Comparison of ENCODE assay signal across 1 cellular context in genomic region chr7:128531105-128531954, GRCh38.
TF ChIP-seq lines count a peak whose summit lies in the region.
"Not testable (repeated sequence)": the region's sequence is repeated elsewhere in the genome, so short reads cannot be mapped to it uniquely, and the experiment has no call there.

No MANE protein-coding gene starts in this region.

TF ChIP-seq in K562, 482 proteins besides CTCF, POLR2A, EP300 and RAD21 (continued from another document):
- TF ChIP-seq, protein P1, sequence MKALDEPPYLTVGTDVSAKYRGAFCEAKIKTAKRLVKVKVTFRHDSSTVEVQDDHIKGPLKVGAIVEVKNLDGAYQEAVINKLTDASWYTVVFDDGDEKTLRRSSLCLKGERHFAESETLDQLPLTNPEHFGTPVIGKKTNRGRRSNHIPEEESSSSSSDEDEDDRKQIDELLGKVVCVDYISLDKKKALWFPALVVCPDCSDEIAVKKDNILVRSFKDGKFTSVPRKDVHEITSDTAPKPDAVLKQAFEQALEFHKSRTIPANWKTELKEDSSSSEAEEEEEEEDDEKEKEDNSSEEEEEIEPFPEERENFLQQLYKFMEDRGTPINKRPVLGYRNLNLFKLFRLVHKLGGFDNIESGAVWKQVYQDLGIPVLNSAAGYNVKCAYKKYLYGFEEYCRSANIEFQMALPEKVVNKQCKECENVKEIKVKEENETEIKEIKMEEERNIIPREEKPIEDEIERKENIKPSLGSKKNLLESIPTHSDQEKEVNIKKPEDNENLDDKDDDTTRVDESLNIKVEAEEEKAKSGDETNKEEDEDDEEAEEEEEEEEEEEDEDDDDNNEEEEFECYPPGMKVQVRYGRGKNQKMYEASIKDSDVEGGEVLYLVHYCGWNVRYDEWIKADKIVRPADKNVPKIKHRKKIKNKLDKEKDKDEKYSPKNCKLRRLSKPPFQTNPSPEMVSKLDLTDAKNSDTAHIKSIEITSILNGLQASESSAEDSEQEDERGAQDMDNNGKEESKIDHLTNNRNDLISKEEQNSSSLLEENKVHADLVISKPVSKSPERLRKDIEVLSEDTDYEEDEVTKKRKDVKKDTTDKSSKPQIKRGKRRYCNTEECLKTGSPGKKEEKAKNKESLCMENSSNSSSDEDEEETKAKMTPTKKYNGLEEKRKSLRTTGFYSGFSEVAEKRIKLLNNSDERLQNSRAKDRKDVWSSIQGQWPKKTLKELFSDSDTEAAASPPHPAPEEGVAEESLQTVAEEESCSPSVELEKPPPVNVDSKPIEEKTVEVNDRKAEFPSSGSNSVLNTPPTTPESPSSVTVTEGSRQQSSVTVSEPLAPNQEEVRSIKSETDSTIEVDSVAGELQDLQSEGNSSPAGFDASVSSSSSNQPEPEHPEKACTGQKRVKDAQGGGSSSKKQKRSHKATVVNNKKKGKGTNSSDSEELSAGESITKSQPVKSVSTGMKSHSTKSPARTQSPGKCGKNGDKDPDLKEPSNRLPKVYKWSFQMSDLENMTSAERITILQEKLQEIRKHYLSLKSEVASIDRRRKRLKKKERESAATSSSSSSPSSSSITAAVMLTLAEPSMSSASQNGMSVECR (CRISPR knock-in tag; IDR thresholded peaks at IDR 0.05), result peak; percentile 82
- TF ChIP-seq, protein P2, sequence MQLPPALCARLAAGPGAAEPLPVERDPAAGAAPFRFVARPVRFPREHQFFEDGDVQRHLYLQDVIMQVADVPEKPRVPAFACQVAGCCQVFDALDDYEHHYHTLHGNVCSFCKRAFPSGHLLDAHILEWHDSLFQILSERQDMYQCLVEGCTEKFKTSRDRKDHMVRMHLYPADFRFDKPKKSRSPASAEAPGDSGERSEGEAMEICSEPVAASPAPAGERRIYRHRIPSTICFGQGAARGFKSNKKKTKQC (CRISPR knock-in tag; IDR thresholded peaks at IDR 0.05), result peak; percentile 65; the same call in 1 of the 2 replicates
- TF ChIP-seq CREB1 (IDR thresholded peaks at IDR 0.05); JUN (CRISPR knock-in tag; IDR thresholded peaks at IDR 0.05; ENCODE audit: borderline replicate concordance): not testable (repeated sequence)
- TF ChIP-seq CREB1 (CRISPR knock-in tag; IDR thresholded peaks at IDR 0.05) (0 out of 2 replicates have a peak, but pooled peaks have one; percentile 47), ZBTB7A (IDR thresholded peaks at IDR 0.05; ENCODE audit: borderline replicate concordance, control insufficient read depth, low read depth, low read length) (peak; percentile 50), TBP (optimal IDR thresholded peaks at IDR 0.05; ENCODE audit: low read depth, low read length) (peak; percentile 47), NFYB (IDR thresholded peaks at IDR 0.05; ENCODE audit: extremely low read depth, insufficient read length) (peak; percentile 9), CHD2 (IDR thresholded peaks at IDR 0.05; ENCODE audit: low read depth, low read length) (peak; percentile 80), POLR2AphosphoS5 (IDR thresholded peaks at IDR 0.05; ENCODE audit: control insufficient read depth, insufficient read depth, low read depth, low read length) (0 out of 2 replicates have a peak, but pooled peaks have one; percentile 68), JUN (IDR thresholded peaks at IDR 0.05; ENCODE audit: borderline replicate concordance, low read depth, low read length) (peak; percentile 35; the same call in 1 of the 2 replicates), CHD1 (IDR thresholded peaks at IDR 0.05; ENCODE audit: low read length) (peak; percentile 90), FOXJ2 (tag; IDR thresholded peaks at IDR 0.05) (peak; percentile 85), ZNF24 (IDR thresholded peaks at IDR 0.05) (peak; percentile 40; the same call in 1 of the 2 replicates), NCOR1 (IDR thresholded peaks at IDR 0.05) (0 out of 2 replicates have a peak, but pooled peaks have one; percentile 22), YY1 (IDR thresholded peaks at IDR 0.05; ENCODE audit: borderline replicate concordance in 1 of 3, control insufficient read depth in 1 of 3, extremely low read depth in 1 of 3, insufficient read depth in 3 of 3, insufficient read length in 1 of 3, insufficient replicate concordance in 2 of 3, low read depth in 1 of 3, low read length in 2 of 3) (peak in 2 of 3 experiments; percentile 26 to 63), TEAD1 (CRISPR knock-in tag; IDR thresholded peaks at IDR 0.05) (peak in 1 of 2 experiments; percentile 52; a peak in 1 of 4 replicates), MTA3 (IDR thresholded peaks at IDR 0.05; ENCODE audit: borderline replicate concordance) (peak; percentile 39; the same call in 1 of the 2 replicates), FOSL1 (tag; conservative IDR thresholded peaks at IDR 0.05) (peak; percentile 22; the same call in 1 of the 2 replicates), TAF1 (IDR thresholded peaks at IDR 0.05; ENCODE audit: control insufficient read depth, extremely low read depth, insufficient read depth, low read length, severe bottlenecking) (peak; percentile 71), ZNF12 (CRISPR knock-in tag; IDR thresholded peaks at IDR 0.05) (0 out of 2 replicates have a peak, but pooled peaks have one; percentile 41), POLR2G (IDR thresholded peaks at IDR 0.05; ENCODE audit: low read depth, low read length) (peak; percentile 64), UBTF (IDR thresholded peaks at IDR 0.05; ENCODE audit: borderline replicate concordance in 1 of 2, low read depth in 2 of 2, low read length in 2 of 2) (peak; percentile 98 to 99), ZBTB11 (CRISPR knock-in tag; IDR thresholded peaks at IDR 0.05) (peak in 1 of 3 experiments; percentile 33; a peak in 2 of 6 replicates), SIN3B (IDR thresholded peaks at IDR 0.05; ENCODE audit: low read depth) (peak; percentile 66), GATAD2A (IDR thresholded peaks at IDR 0.05) (0 out of 2 replicates have a peak, but pooled peaks have one; percentile 58), BRD4 (IDR thresholded peaks at IDR 0.05) (peak; percentile 73; the same call in 1 of the 2 replicates), ZNF589 (CRISPR knock-in tag; IDR thresholded peaks at IDR 0.05; ENCODE audit: low read depth) (0 out of 2 replicates have a peak, but pooled peaks have one; percentile 70), SAP30 (IDR thresholded peaks at IDR 0.05; ENCODE audit: borderline replicate concordance, insufficient read depth, low read depth, low read length, poor library complexity, severe bottlenecking) (peak; percentile 30), CXXC5 (CRISPR knock-in tag; IDR thresholded peaks at IDR 0.05) (peak; percentile 42)
- TF ChIP-seq, protein P3, sequence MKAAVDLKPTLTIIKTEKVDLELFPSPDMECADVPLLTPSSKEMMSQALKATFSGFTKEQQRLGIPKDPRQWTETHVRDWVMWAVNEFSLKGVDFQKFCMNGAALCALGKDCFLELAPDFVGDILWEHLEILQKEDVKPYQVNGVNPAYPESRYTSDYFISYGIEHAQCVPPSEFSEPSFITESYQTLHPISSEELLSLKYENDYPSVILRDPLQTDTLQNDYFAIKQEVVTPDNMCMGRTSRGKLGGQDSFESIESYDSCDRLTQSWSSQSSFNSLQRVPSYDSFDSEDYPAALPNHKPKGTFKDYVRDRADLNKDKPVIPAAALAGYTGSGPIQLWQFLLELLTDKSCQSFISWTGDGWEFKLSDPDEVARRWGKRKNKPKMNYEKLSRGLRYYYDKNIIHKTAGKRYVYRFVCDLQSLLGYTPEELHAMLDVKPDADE (conservative IDR thresholded peaks at IDR 0.05; ENCODE audit: control insufficient read depth, low read depth, low read length), result peak; percentile 38; the same call in 1 of the 2 replicates
- TF ChIP-seq, protein P4, sequence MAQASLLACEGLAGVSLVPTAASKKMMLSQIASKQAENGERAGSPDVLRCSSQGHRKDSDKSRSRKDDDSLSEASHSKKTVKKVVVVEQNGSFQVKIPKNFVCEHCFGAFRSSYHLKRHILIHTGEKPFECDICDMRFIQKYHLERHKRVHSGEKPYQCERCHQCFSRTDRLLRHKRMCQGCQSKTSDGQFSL (CRISPR knock-in tag; IDR thresholded peaks at IDR 0.05), result peak; percentile 97
- TF ChIP-seq, protein P4 (tag; IDR thresholded peaks at IDR 0.05), result peak in 1 of 2 experiments; percentile 98; a peak in 2 of 4 replicates
- TF ChIP-seq, protein P5, sequence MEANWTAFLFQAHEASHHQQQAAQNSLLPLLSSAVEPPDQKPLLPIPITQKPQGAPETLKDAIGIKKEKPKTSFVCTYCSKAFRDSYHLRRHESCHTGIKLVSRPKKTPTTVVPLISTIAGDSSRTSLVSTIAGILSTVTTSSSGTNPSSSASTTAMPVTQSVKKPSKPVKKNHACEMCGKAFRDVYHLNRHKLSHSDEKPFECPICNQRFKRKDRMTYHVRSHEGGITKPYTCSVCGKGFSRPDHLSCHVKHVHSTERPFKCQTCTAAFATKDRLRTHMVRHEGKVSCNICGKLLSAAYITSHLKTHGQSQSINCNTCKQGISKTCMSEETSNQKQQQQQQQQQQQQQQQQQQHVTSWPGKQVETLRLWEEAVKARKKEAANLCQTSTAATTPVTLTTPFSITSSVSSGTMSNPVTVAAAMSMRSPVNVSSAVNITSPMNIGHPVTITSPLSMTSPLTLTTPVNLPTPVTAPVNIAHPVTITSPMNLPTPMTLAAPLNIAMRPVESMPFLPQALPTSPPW (CRISPR knock-in tag; IDR thresholded peaks at IDR 0.05), result peak; percentile 99
- TF ChIP-seq, protein P6, sequence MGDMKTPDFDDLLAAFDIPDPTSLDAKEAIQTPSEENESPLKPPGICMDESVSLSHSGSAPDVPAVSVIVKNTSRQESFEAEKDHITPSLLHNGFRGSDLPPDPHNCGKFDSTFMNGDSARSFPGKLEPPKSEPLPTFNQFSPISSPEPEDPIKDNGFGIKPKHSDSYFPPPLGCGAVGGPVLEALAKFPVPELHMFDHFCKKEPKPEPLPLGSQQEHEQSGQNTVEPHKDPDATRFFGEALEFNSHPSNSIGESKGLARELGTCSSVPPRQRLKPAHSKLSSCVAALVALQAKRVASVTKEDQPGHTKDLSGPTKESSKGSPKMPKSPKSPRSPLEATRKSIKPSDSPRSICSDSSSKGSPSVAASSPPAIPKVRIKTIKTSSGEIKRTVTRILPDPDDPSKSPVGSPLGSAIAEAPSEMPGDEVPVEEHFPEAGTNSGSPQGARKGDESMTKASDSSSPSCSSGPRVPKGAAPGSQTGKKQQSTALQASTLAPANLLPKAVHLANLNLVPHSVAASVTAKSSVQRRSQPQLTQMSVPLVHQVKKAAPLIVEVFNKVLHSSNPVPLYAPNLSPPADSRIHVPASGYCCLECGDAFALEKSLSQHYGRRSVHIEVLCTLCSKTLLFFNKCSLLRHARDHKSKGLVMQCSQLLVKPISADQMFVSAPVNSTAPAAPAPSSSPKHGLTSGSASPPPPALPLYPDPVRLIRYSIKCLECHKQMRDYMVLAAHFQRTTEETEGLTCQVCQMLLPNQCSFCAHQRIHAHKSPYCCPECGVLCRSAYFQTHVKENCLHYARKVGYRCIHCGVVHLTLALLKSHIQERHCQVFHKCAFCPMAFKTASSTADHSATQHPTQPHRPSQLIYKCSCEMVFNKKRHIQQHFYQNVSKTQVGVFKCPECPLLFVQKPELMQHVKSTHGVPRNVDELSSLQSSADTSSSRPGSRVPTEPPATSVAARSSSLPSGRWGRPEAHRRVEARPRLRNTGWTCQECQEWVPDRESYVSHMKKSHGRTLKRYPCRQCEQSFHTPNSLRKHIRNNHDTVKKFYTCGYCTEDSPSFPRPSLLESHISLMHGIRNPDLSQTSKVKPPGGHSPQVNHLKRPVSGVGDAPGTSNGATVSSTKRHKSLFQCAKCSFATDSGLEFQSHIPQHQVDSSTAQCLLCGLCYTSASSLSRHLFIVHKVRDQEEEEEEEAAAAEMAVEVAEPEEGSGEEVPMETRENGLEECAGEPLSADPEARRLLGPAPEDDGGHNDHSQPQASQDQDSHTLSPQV (IDR thresholded peaks at IDR 0.05), result 0 out of 2 replicates have a peak, but pooled peaks have one; percentile 10
